8 cellular contexts compared by ENCODE assay signal in genomic region chr3:133505813-133506212, GRCh38.
DNase-seq lines count a peak whose midpoint lies in the region; ATAC-seq, FAIRE-seq and TF ChIP-seq lines count a peak whose summit lies in the region.

No MANE protein-coding gene starts in this region.

- H3K9me3 Mint-ChIP-seq in CD14-positive monocyte = peaks cover 0 to 6% (median 0%) of the 10 kb centered on the region in 7 donors

- H3K27me3 ChIP-seq in endothelial cell of umbilical vein (ENCODE audit: control insufficient read depth in 2 of 2, insufficient read depth in 2 of 2, low read length in 2 of 2) = no peaks in the 10 kb centered on the region

- intact Hi-C loops in CD14-positive monocyte (cut with micrococcal nuclease) = loop anchor here in 1 of 2 donors (2.0 kb wide), 1 partner anchor 69 kb away; no protein-coding TSS in a partner anchor
- intact Hi-C loops in endothelial cell of umbilical vein (cut with micrococcal nuclease) = loop anchor here (1.0 kb wide), 2 partner anchors 26 to 64 kb away; no protein-coding TSS in a partner anchor

- peaks cover 0 to 2% (median 2%) of the 10 kb centered on the region in 3 donors for H3K27me3 Mint-ChIP-seq in CD14-positive monocyte (ENCODE audit: low read depth in 3 of 3)

- H3K27ac Mint-ChIP-seq in CD14-positive monocyte = peak overlapping the region in 5 of 7 donors; percentile 89 to 99 (median 95)

- DNase-seq in CD14-positive monocyte (ENCODE audit: low spot score) (no peak), endothelial cell of umbilical vein (ENCODE audit: low read depth, low spot score) (no peak), NK-92 (lab: John Stamatoyannopoulos, UW; ENCODE audit: unreplicated experiment) (no peak), CD1c-positive myeloid dendritic cell (ENCODE audit: extremely low spot score) (no peak), pons (ENCODE audit: low spot score) (no peak), superior temporal gyrus (ENCODE audit: extremely low spot score) (no peak)

- H3K9me3 ChIP-seq in endothelial cell of umbilical vein (replicated peaks; ENCODE audit: control insufficient read depth, insufficient read depth, low read length) = no peaks in the 10 kb centered on the region

- peak overlapping the region; percentile 96 for H3K4me2 ChIP-seq in endothelial cell of umbilical vein (ENCODE audit: insufficient read depth, low read length)

- dilution Hi-C loops in endothelial cell of umbilical vein (cut with MboI; ENCODE audit: extremely low pct_ligation_motif_present, low sequenced_read_pairs) = no loop called here

- H3K27ac ChIP-seq in endothelial cell of umbilical vein (ENCODE audit: insufficient read depth, low read depth, low read length) = peak overlapping the region; percentile 82

- peaks cover 22% of the 10 kb centered on the region for H3K4me1 Mint-ChIP-seq in CD14-positive monocyte

- FAIRE-seq in endothelial cell of umbilical vein (lab: Jason Lieb, UNC) = no peak

- POLR2A ChIA-PET in endothelial cell of umbilical vein (lab: Charles Lee) = no interaction called here

- H4K20me1 ChIP-seq in endothelial cell of umbilical vein (replicated peaks; ENCODE audit: control insufficient read depth, extremely low read depth, insufficient read depth, low read length) = no peaks in the 10 kb centered on the region

- no TSS peak for BruUV-seq in endothelial cell of umbilical vein (replicated peaks; lab: Mats Ljungman, UMichigan)

- H2AFZ ChIP-seq in endothelial cell of umbilical vein (ENCODE audit: low read depth, low read length) = peak overlapping the region; percentile 93

- peaks cover 31% of the 10 kb centered on the region for H3K4me1 ChIP-seq in endothelial cell of umbilical vein (ENCODE audit: control insufficient read depth, extremely low read depth, insufficient read depth, low read length)

- no peaks in the 10 kb centered on the region for H3K36me3 ChIP-seq in endothelial cell of umbilical vein (ENCODE audit: control insufficient read depth in 2 of 2, extremely low read depth in 1 of 2, insufficient read depth in 2 of 2, low read length in 2 of 2)

- CTCF ChIA-PET in endothelial cell of umbilical vein (lab: Charles Lee) = interaction anchor here (0.9 to 1.9 kb wide), 9 partner anchors 11 to 72 kb away, joined by 3 to 7 read pairs (median 3); no protein-coding TSS in a partner anchor

- peak overlapping the region in 1 of 3 experiments; percentile 46 for H3K4me3 ChIP-seq in endothelial cell of umbilical vein (replicated peaks in 1 of 3; ENCODE audit: insufficient read depth in 1 of 3, low read depth in 1 of 3, low read length in 3 of 3)

- peak; percentile 33 for ATAC-seq in GM21367 (IDR thresholded peaks at IDR 0.05; ENCODE audit: unreplicated experiment)
- ATAC-seq in HG03439 (IDR thresholded peaks at IDR 0.05; ENCODE audit: unreplicated experiment) = peak; percentile 44

- TF ChIP-seq POLR2A in endothelial cell of umbilical vein (IDR thresholded peaks at IDR 0.05; ENCODE audit: low read depth, low read length) = peak; percentile 59

- no peak for TF ChIP-seq CTCF in CD14-positive monocyte (IDR thresholded peaks at IDR 0.05)
- TF ChIP-seq CTCF in endothelial cell of umbilical vein (IDR thresholded peaks at IDR 0.05; ENCODE audit: extremely low read depth in 1 of 2, insufficient read depth in 1 of 2, low read depth in 1 of 2, low read length in 2 of 2) = no peak

- H3K79me2 ChIP-seq in endothelial cell of umbilical vein (ENCODE audit: control insufficient read depth, insufficient read depth, low read length) = no peaks in the 10 kb centered on the region

- H3K4me3 Mint-ChIP-seq in CD14-positive monocyte = no peak overlapping the region

- no peaks in the 10 kb centered on the region for H3K9me1 ChIP-seq in endothelial cell of umbilical vein (replicated peaks; ENCODE audit: control insufficient read depth, extremely low read depth, insufficient read depth, low read length)

- peak overlapping the region; percentile 63 for H3K9ac ChIP-seq in endothelial cell of umbilical vein (replicated peaks; ENCODE audit: extremely low read depth, insufficient read depth, low read length)

- no peaks in the 10 kb centered on the region for H3K36me3 Mint-ChIP-seq in CD14-positive monocyte

TF ChIP-seq in endothelial cell of umbilical vein, 7 proteins besides CTCF, POLR2A, EP300 and RAD21:
- no peak for TF ChIP-seq MYC (IDR thresholded peaks at IDR 0.05; ENCODE audit: low read depth, low read length)
- no peak for TF ChIP-seq EZH2 (IDR thresholded peaks at IDR 0.05; ENCODE audit: borderline replicate concordance, low read depth, low read length, severe bottlenecking)
- TF ChIP-seq POLR2AphosphoS5 (IDR thresholded peaks at IDR 0.05; ENCODE audit: insufficient read depth, low read depth, low read length) = peak; percentile 52
- TF ChIP-seq GATA2 (IDR thresholded peaks at IDR 0.05; ENCODE audit: insufficient read depth, insufficient read length, low read depth, low read length) = peak; percentile 85
- no peak for TF ChIP-seq MAX (IDR thresholded peaks at IDR 0.05; ENCODE audit: insufficient read depth, insufficient read length)
- no peak for TF ChIP-seq FOS (IDR thresholded peaks at IDR 0.05; ENCODE audit: borderline replicate concordance, insufficient read depth, low read length)
- TF ChIP-seq JUN (IDR thresholded peaks at IDR 0.05; ENCODE audit: borderline replicate concordance, insufficient read depth, insufficient read length, low read depth) = peak; percentile 21
